26 cellular contexts compared by ENCODE assay signal in the genomic region with DNA sequence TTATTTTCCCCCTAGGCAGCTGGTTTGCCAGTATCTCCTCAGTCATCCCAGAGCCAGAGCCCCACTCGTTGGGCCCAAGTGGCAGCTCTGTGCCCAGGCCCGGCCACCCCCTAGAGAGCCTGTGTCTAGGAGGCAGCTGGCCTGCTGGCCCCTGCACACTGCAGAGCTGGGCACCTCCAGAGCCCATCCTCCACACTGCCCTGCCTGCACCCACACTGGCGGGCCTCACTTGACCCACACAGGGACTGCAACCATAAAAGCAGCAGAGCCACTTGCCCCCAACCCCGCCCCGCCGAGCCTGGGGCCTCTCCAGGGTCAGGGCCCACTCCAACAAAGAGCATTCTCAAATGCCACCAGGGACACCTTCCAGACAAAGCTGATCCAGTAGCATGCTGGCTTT. TPM values are rescaled to one million over a fixed set of nuclear protein-coding genes. Genes with fewer than 3 reads are reported as not detected.
A peak's percentile ranks its signal among the peaks of the same experiment; 100 is the strongest.
DNase-seq lines count a peak whose midpoint lies in the region; ATAC-seq, FAIRE-seq and TF ChIP-seq lines count a peak whose summit lies in the region.
"Had no signal": no experiment of that assay in that cellular context is flagged by ENCODE, and none has a peak within 500 bp of the region (broad histone marks: within the 10 kb centered on the region; RNA-seq: fewer than 3 reads in every experiment).

No MANE protein-coding gene starts in this region.

- H2BK5ac ChIP-seq in H1 (ENCODE audit: low read depth, low read length) = no peak overlapping the region

- H3K4me3 ChIP-seq in HEK293 (ENCODE audit: low read depth, low read length) = no peak overlapping the region
- no peak overlapping the region for H3K4me3 ChIP-seq in H1 (ENCODE audit: extremely low read depth in 1 of 4, insufficient read depth in 2 of 4, low read depth in 3 of 4, low read length in 4 of 4)
- H3K4me3 ChIP-seq in right lobe of liver = no peak overlapping the region

- no peak overlapping the region for H2BK20ac ChIP-seq in H1 (ENCODE audit: low read length)

- intact Hi-C loops in right lobe of liver (cut with DNase I) = no loop called here

- WGBS in H1 (ENCODE audit: extremely low coverage in 1 of 2, insufficient coverage in 1 of 2, insufficient read length in 1 of 2, insufficient replicate concordance in 2 of 2, low coverage in 1 of 2, low lambda C conversion rate in 2 of 2, missing lambda C conversion rate in 1 of 2), 2 experiments = 87% methylated on average over 6 of the region's 6 CpGs; no CpG with 5 or more reads in 1 of the 2 experiments
- WGBS in right lobe of liver (ENCODE audit: insufficient coverage, low coverage, low lambda C conversion rate, missing lambda C conversion rate) = 60% methylated on average over 1 of the region's 6 CpGs

- FAIRE-seq in H1 (lab: Jason Lieb, UNC) = no peak
- FAIRE-seq: A204.1, GM12892, GM19239, RCC 7860 had no signal

- 0 out of 2 replicates have a peak overlapping the region, but pooled peaks have one; percentile 14 for H4K8ac ChIP-seq in H1 (ENCODE audit: extremely low read depth, insufficient read depth, low read length)

- H3K23me2 ChIP-seq in H1 (ENCODE audit: low read depth, low read length) = no peaks in the 10 kb centered on the region; the same call in 1 of the 2 replicates

- H3K4me1 ChIP-seq in HEK293 (ENCODE audit: control insufficient read depth, insufficient read depth, low read length) (peaks cover 22% of the 10 kb centered on the region), H1 (replicated peaks in 1 of 4; ENCODE audit: control insufficient read depth in 3 of 4, insufficient read depth in 4 of 4, low read length in 3 of 4) (peaks cover 8 to 26% (median 19%) of the 10 kb centered on the region in 4 experiments), right lobe of liver (peaks cover 0 to 71% (median 31%) of the 10 kb centered on the region in 4 donors)

- H3K9me3 ChIP-seq in HEK293 (ENCODE audit: control insufficient read depth, insufficient read depth, low read depth, low read length) = no peaks in the 10 kb centered on the region
- no peaks in the 10 kb centered on the region for H3K9me3 ChIP-seq in H1 (ENCODE audit: insufficient read depth in 2 of 2, low read depth in 1 of 2, low read length in 1 of 2)
- H3K9me3 ChIP-seq in right lobe of liver = no peaks in the 10 kb centered on the region

- POLR2A ChIA-PET in HEK293 (lab: Yijun Ruan, JAX) = no interaction called here
- POLR2A ChIA-PET in RWPE1 (lab: Yijun Ruan, JAX; ENCODE audit: low non-redundant PET) = no interaction called here
- POLR2A ChIA-PET in H1 (lab: Charles Lee; ENCODE audit: partially characterized antibody) = no interaction called here

- H3K4ac ChIP-seq in H1 (replicated peaks; ENCODE audit: insufficient read length, low read depth, low read length) = no peak overlapping the region

- TF ChIP-seq EP300 in H1 (IDR thresholded peaks at IDR 0.05; ENCODE audit: borderline replicate concordance in 1 of 2, low read depth in 2 of 2, low read length in 2 of 2) = no peak

- H3K36me3 ChIP-seq in HEK293 (ENCODE audit: control insufficient read depth in 2 of 2, insufficient read depth in 1 of 2, low read length in 2 of 2) = no peaks in the 10 kb centered on the region
- H3K36me3 ChIP-seq in H1 (ENCODE audit: control insufficient read depth in 2 of 4, insufficient read depth in 4 of 4, low read length in 3 of 4) = no peaks in the 10 kb centered on the region
- H3K36me3 ChIP-seq in right lobe of liver = no peaks in the 10 kb centered on the region

- no peak for ATAC-seq in right lobe of liver
- ATAC-seq: SK-N-SH treated with all-trans-retinoic acid at 6 μM for 48 hours had no signal

- no peak overlapping the region for H3K27ac ChIP-seq in HEK293 (ENCODE audit: extremely low read depth, low read depth, low read length)
- H3K27ac ChIP-seq in RWPE1 = peak overlapping the region; percentile 45
- H3K27ac ChIP-seq in H1 (ENCODE audit: low read depth, low read length) = no peak overlapping the region
- H3K27ac ChIP-seq in right lobe of liver = peak overlapping the region in 2 of 3 donors; percentile 80 to 81

- H4K5ac ChIP-seq in H1 (ENCODE audit: insufficient read length, low read depth, low read length) = no peak overlapping the region

- CTCF ChIA-PET in HEK293 (lab: Yijun Ruan, JAX) (interaction anchor here (1.1 kb wide), 1 partner anchor 38 kb away, joined by 4 read pairs; no protein-coding TSS in a partner anchor), RWPE1 (lab: Yijun Ruan, JAX) (interaction anchor here (0.5 to 0.6 kb wide), 2 partner anchors 194 to 705 kb away, joined by 3 read pairs; no protein-coding TSS in a partner anchor), H1 (lab: Charles Lee; ENCODE audit: partially characterized antibody) (interaction anchor here (1.0 to 1.7 kb wide), 2 partner anchors 10 to 30 kb away, joined by 3 to 4 read pairs; no protein-coding TSS in a partner anchor)

- H3K9ac ChIP-seq in H1 (replicated peaks in 1 of 4; ENCODE audit: extremely low read depth in 1 of 4, low read depth in 3 of 4, low read length in 3 of 4) = no peak overlapping the region

- no peak overlapping the region for H2AK5ac ChIP-seq in H1 (ENCODE audit: low read depth, low read length)

- H3K4me3 Mint-ChIP-seq in mesothelial cell of epicardium = no peak overlapping the region
- H3K4me3 Mint-ChIP-seq: CD4-positive, alpha-beta memory T cell had no signal

- H3K4me1 Mint-ChIP-seq in mesothelial cell of epicardium = peaks cover 23% of the 10 kb centered on the region

- H2AFZ ChIP-seq in H1 (ENCODE audit: low read length) = no peak overlapping the region

- no peak overlapping the region for H3K27ac Mint-ChIP-seq in mesothelial cell of epicardium

- no peak for TF ChIP-seq POLR2A in H1 (IDR thresholded peaks at IDR 0.05; ENCODE audit: control extremely low read depth in 1 of 2, low read depth in 2 of 2, low read length in 2 of 2)
- TF ChIP-seq POLR2A in right lobe of liver (IDR thresholded peaks at IDR 0.05) = no peak

- peaks cover 9 to 14% of the 10 kb centered on the region in 2 experiments for H4K20me1 ChIP-seq in H1 (replicated peaks in 1 of 2; ENCODE audit: control insufficient read depth in 1 of 2, insufficient read depth in 2 of 2, low read length in 2 of 2)

- no peak overlapping the region for H3K56ac ChIP-seq in H1 (replicated peaks; ENCODE audit: insufficient read length, low read depth, low read length)

- H3K79me1 ChIP-seq in H1 (ENCODE audit: low read depth, low read length) = peaks cover 4% of the 10 kb centered on the region

- no peak overlapping the region for H3K18ac ChIP-seq in H1 (ENCODE audit: extremely low read depth, low read length)

- H3K14ac ChIP-seq in H1 (ENCODE audit: insufficient read length) = no peak overlapping the region

- no peak overlapping the region for H3K23ac ChIP-seq in H1 (ENCODE audit: insufficient read length)

- no peak for TF ChIP-seq RAD21 in H1 (IDR thresholded peaks at IDR 0.05 in 1 of 2, conservative IDR thresholded peaks at IDR 0.05 in 1 of 2; ENCODE audit: low read depth in 2 of 2, low read length in 2 of 2)

- no peak for DNase-seq in RWPE1 (ENCODE audit: low spot score)
- DNase-seq in H1 (ENCODE audit: low read depth in 1 of 2, low spot score in 2 of 2) = no peak
- no peak for DNase-seq in right lobe of liver
- DNase-seq in GM20000 (ENCODE audit: low spot score) = no peak
- DNase-seq in mesothelial cell of epicardium (ENCODE audit: low spot score in 2 of 2, unreplicated experiment in 2 of 2) = no peak
- no peak for DNase-seq in NCI-H1105 treated with DMSO at 0.1 percent for 48 hours (lab: John Stamatoyannopoulos, UW)
- DNase-seq in GOT3 (lab: John Stamatoyannopoulos, UW) = no peak
- DNase-seq: AML-193; CD4-positive, alpha-beta memory T cell; COR-L47; GF-D8; H7; KBM-7; MM.1S; NCI-H1417; NCI-H1694; NCI-H2029 treated with DMSO at 0.1 percent for 48 hours; NCI-H2227 treated with DMSO at 0.1 percent for 48 hours; NCI-H69; OCI-M1 had no signal

- H3K36me3 Mint-ChIP-seq in mesothelial cell of epicardium = no peaks in the 10 kb centered on the region
- H3K36me3 Mint-ChIP-seq: CD4-positive, alpha-beta memory T cell had no signal

- H2BK12ac ChIP-seq in H1 (ENCODE audit: low read depth, low read length) = no peak overlapping the region

- no peak overlapping the region for H3K4me2 ChIP-seq in H1 (ENCODE audit: insufficient read depth in 1 of 2, low read depth in 2 of 2, low read length in 2 of 2)

- no peaks in the 10 kb centered on the region for H3K27me3 Mint-ChIP-seq in mesothelial cell of epicardium (ENCODE audit: low read depth)
- H3K27me3 Mint-ChIP-seq: CD4-positive, alpha-beta memory T cell had no signal

- H3K9me3 Mint-ChIP-seq in mesothelial cell of epicardium = no peaks in the 10 kb centered on the region
- H3K9me3 Mint-ChIP-seq: CD4-positive, alpha-beta memory T cell had no signal

- H3K79me2 ChIP-seq in H1 (ENCODE audit: control insufficient read depth in 1 of 2, insufficient read depth in 2 of 2, low read length in 2 of 2) = peaks cover 0 to 28% of the 10 kb centered on the region in 2 experiments; a peak in 2 of 4 replicates

- 0 out of 7 replicates have a peak, but pooled peaks cover 0 to 2% (median 0%) of the 10 kb centered on the region in 4 experiments for H3K27me3 ChIP-seq in H1 (replicated peaks in 1 of 4; ENCODE audit: control insufficient read depth in 3 of 4, extremely low read depth in 1 of 4, insufficient read depth in 3 of 4, low read length in 3 of 4)
- H3K27me3 ChIP-seq in right lobe of liver = no peaks in the 10 kb centered on the region

- TF ChIP-seq CTCF in HEK293 (tag by site-specific recombination; IDR thresholded peaks at IDR 0.05) (no peak), RWPE1 (conservative IDR thresholded peaks at IDR 0.05; ENCODE audit: low read depth) (no peak), H1 (IDR thresholded peaks at IDR 0.05; ENCODE audit: control extremely low read depth in 1 of 3, insufficient read depth in 1 of 3, low read depth in 1 of 3, low read length in 3 of 3) (no peak), right lobe of liver (IDR thresholded peaks at IDR 0.05) (no peak), GM20000 (IDR thresholded peaks at IDR 0.05; ENCODE audit: extremely low read depth, missing control alignments) (no peak), mesothelial cell of epicardium (IDR thresholded peaks at IDR 0.05; ENCODE audit: unreplicated experiment) (no peak)

- H2BK120ac ChIP-seq in H1 (replicated peaks; ENCODE audit: low read depth, low read length) = no peak overlapping the region

- no peak overlapping the region for H2BK15ac ChIP-seq in H1 (ENCODE audit: low read length)

- H4K91ac ChIP-seq in H1 (replicated peaks; ENCODE audit: insufficient read length, low read length) = no peak overlapping the region

RNA-seq across cellular contexts. Expression of gene ASB13, which starts 5.4 kb away (rescaled TPM):
- 20.2 and 22.2 TPM in 2 replicates for total RNA-seq in H1 (2021; fragmentation: NEBNext Ultra II Directional; extraction: Animal tissue kit (Norgen Biotek cat#: 25700))
- 12.3 and 17.0 TPM in 2 replicates for polyA plus RNA-seq in H1 (2011; rRNA removed)
- polyA plus RNA-seq in H1 (2011; cell fraction: cytosol; rRNA removed) = 14.7 TPM
- polyA plus RNA-seq in H1 (2011; cell fraction: nucleus; rRNA removed) = 18.5 TPM
- 10.5 to 16.5 TPM (median 12.9 TPM) in 4 replicates for polyA plus RNA-seq in H1 (2012, experiment 1 of 2)
- 19.8 TPM for polyA plus RNA-seq in H1 (2012, experiment 2 of 2)
- polyA plus RNA-seq in H1 (2013, experiment 1 of 2) = 7.8 TPM
- polyA plus RNA-seq in H1 (2013, experiment 2 of 2) = 8.6 TPM
- 16.9 and 17.8 TPM in 2 replicates for polyA minus RNA-seq in H1 (2011; rRNA and poly(A)+ RNA removed)
- 18.7 TPM for polyA minus RNA-seq in H1 (2011; cell fraction: cytosol; rRNA and poly(A)+ RNA removed)
- polyA minus RNA-seq in H1 (2011; cell fraction: nucleus; rRNA and poly(A)+ RNA removed) = 9.8 TPM
- total RNA-seq in right lobe of liver (100 to 1,000 TPM in 1 of 6 experiments, 10 to 100 TPM in 5; 19.7 to 117 (median 64.7) TPM), mesothelial cell of epicardium (26.3 to 28.5 TPM (median 28.0 TPM) in 3 replicates)

RNA-seq across cellular contexts. Expression of gene TASOR2, which starts 23.6 kb away (rescaled TPM):
- total RNA-seq in H1 (2021; fragmentation: NEBNext Ultra II Directional; extraction: Animal tissue kit (Norgen Biotek cat#: 25700)) = 73.8 and 74.9 TPM in 2 replicates
- 11.8 and 13.1 TPM in 2 replicates for polyA plus RNA-seq in H1 (2011; rRNA removed)
- polyA plus RNA-seq in H1 (2011; cell fraction: cytosol; rRNA removed) = 17.9 TPM
- polyA plus RNA-seq in H1 (2011; cell fraction: nucleus; rRNA removed) = 24.2 TPM
- 15.3 to 31.3 TPM (median 22.3 TPM) in 4 replicates for polyA plus RNA-seq in H1 (2012, experiment 1 of 2)
- 1.3 TPM for polyA plus RNA-seq in H1 (2012, experiment 2 of 2)
- polyA plus RNA-seq in H1 (2013, experiment 1 of 2) = 23.7 TPM
- 25.2 TPM for polyA plus RNA-seq in H1 (2013, experiment 2 of 2)
- polyA minus RNA-seq in H1 (2011; rRNA and poly(A)+ RNA removed) = 60.4 and 78.6 TPM in 2 replicates
- 43.1 TPM for polyA minus RNA-seq in H1 (2011; cell fraction: cytosol; rRNA and poly(A)+ RNA removed)
- polyA minus RNA-seq in H1 (2011; cell fraction: nucleus; rRNA and poly(A)+ RNA removed) = 78.6 TPM
- 10 to 100 TPM; 19.7 to 53.4 (median 29.6) TPM for total RNA-seq in right lobe of liver
- total RNA-seq in mesothelial cell of epicardium = 75.2 to 90.1 TPM (median 80.3 TPM) in 3 replicates

Comparison
In these comparisons a context has a peak if more than half of its experiments do, and no peak if none do; other contexts are left out.
1. H3K27ac ChIP-seq: peak in RWPE1 (single experiment) and right lobe of liver (2 of 3); none in HEK293 (single experiment) and H1 (single experiment).